Comparison of ENCODE assay signal across 20 cellular contexts in the genomic region with DNA sequence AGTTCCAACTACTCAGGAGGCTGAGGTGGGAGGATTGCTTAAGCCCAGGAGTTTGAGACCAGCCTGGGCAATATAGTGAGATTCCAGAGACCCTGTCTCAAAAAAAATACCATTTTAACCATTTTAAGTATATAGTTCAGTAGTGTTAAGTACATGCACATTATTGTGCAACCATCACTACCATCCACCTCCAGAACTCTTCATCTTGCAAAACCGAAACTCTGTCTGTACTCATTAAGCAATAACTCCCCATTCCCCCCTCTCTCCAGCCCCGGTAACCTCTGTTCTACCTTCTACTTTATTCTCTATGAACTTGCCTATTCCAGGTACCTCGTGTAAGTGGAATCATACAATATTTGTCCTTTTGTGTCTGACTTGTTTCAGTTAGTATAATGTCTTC.
DNase-seq lines count a peak whose midpoint lies in the region; ATAC-seq and TF ChIP-seq lines count a peak whose summit lies in the region.
"Had no signal": no experiment of that assay in that cellular context is flagged by ENCODE, and none has a peak within 500 bp of the region (broad histone marks: within the 10 kb centered on the region; RNA-seq: fewer than 3 reads in every experiment).

No MANE protein-coding gene starts in this region.

- H3K9me3 ChIP-seq in breast epithelium (peaks cover 0 to 6% of the 10 kb centered on the region in 2 donors), upper lobe of right lung (no peaks in the 10 kb centered on the region), T-helper 17 cell (ENCODE audit: control insufficient read depth, low read length, poor library complexity, severe bottlenecking) (peaks cover 4% of the 10 kb centered on the region)
- peaks cover 7% of the 10 kb centered on the region for H3K9me3 ChIP-seq in CD4-positive, alpha-beta T cell (ENCODE audit: control insufficient read depth, low read length)
- H3K9me3 ChIP-seq: Caco-2 had no signal

- H3K4me3 Mint-ChIP-seq in MCF 10A (ENCODE audit: unreplicated experiment) (no peak overlapping the region), T-helper 17 cell (no peak overlapping the region)
- H3K4me3 Mint-ChIP-seq in CD4-positive, alpha-beta T cell: no peak overlapping the region

- ATAC-seq in upper lobe of right lung (peak; percentile 45), left colon (no peak), T-helper 17 cell (no peak)
- ATAC-seq in CD4-positive, alpha-beta T cell (ENCODE audit: poor library complexity): no peak
- ATAC-seq: HCT116 had no signal

- peaks cover 7% of the 10 kb centered on the region for H3K9me3 Mint-ChIP-seq in MCF 10A (ENCODE audit: unreplicated experiment)
- no peaks in the 10 kb centered on the region for H3K9me3 Mint-ChIP-seq in CD4-positive, alpha-beta T cell

- CTCF ChIA-PET in MCF 10A (lab: Yijun Ruan, JAX): interaction anchor here (0.8 kb wide), 1 partner anchor 277 kb away, joined by 3 read pairs; no protein-coding TSS in a partner anchor
- CTCF ChIA-PET in CD4-positive, alpha-beta T cell (lab: Charles Lee): no interaction called here

- POLR2A ChIA-PET in MCF 10A (lab: Yijun Ruan, JAX): no interaction called here
- POLR2A ChIA-PET in CD4-positive, alpha-beta T cell (lab: Charles Lee): no interaction called here

- H3K36me3 Mint-ChIP-seq in MCF 10A (ENCODE audit: insufficient read depth, unreplicated experiment) (no peaks in the 10 kb centered on the region), T-helper 17 cell (ENCODE audit: low read depth) (peaks cover 2% of the 10 kb centered on the region)
- no peaks in the 10 kb centered on the region for H3K36me3 Mint-ChIP-seq in CD4-positive, alpha-beta T cell (ENCODE audit: low read depth)

- peaks cover 0 to 9% of the 10 kb centered on the region in 2 donors for H3K4me1 ChIP-seq in breast epithelium
- H3K4me1 ChIP-seq in upper lobe of right lung: no peaks in the 10 kb centered on the region
- H3K4me1 ChIP-seq: Caco-2 had no signal

- H3K4me3 ChIP-seq in breast epithelium: no peak overlapping the region
- H3K4me3 ChIP-seq in upper lobe of right lung: no peak overlapping the region
- H3K4me3 ChIP-seq: GM23248 had no signal

- no peak for TF ChIP-seq CTCF in MCF 10A (IDR thresholded peaks at IDR 0.05; ENCODE audit: unreplicated experiment)
- no peak for TF ChIP-seq CTCF in breast epithelium (IDR thresholded peaks at IDR 0.05)
- TF ChIP-seq CTCF in upper lobe of right lung (IDR thresholded peaks at IDR 0.05): no peak
- TF ChIP-seq CTCF in CD4-positive, alpha-beta T cell (IDR thresholded peaks at IDR 0.05): no peak

- no TSS peak for BruUV-seq in MCF 10A (replicated peaks; lab: Mats Ljungman, UMichigan)

- intact Hi-C loops in MCF 10A (cut with micrococcal nuclease) (no loop called here), breast epithelium (cut with DNase I; ENCODE audit: low total_unique reads) (loop anchor here (10.0 kb wide), 1 partner anchor 286 kb away; the partner anchor contains the start of gene ANTXR1), upper lobe of right lung (cut with DNase I) (loop anchor here (10.0 kb wide), 1 partner anchor 286 kb away; the partner anchor contains the start of gene ANTXR1), left colon (cut with DNase I, micrococcal nuclease) (no loop called here)
- intact Hi-C loops in CD4-positive, alpha-beta T cell (cut with DNase I, micrococcal nuclease): no loop called here

- H3K27me3 ChIP-seq in breast epithelium: no peaks in the 10 kb centered on the region
- H3K27me3 ChIP-seq in upper lobe of right lung: no peaks in the 10 kb centered on the region
- H3K27me3 ChIP-seq in CD4-positive, alpha-beta T cell (ENCODE audit: control insufficient read depth, insufficient read depth, low read length): peaks cover 9% of the 10 kb centered on the region

- H3K36me3 ChIP-seq in breast epithelium (no peaks in the 10 kb centered on the region), upper lobe of right lung (no peaks in the 10 kb centered on the region)

- H3K27me3 Mint-ChIP-seq in MCF 10A (ENCODE audit: insufficient read depth, unreplicated experiment) (no peaks in the 10 kb centered on the region), T-helper 17 cell (peaks cover 44% of the 10 kb centered on the region)
- peaks cover 38% of the 10 kb centered on the region for H3K27me3 Mint-ChIP-seq in CD4-positive, alpha-beta T cell

- H3K27ac Mint-ChIP-seq in MCF 10A (ENCODE audit: low read depth, unreplicated experiment) (no peak overlapping the region), T-helper 17 cell (no peak overlapping the region)
- no peak overlapping the region for H3K27ac Mint-ChIP-seq in CD4-positive, alpha-beta T cell

- H3K4me1 Mint-ChIP-seq in MCF 10A (ENCODE audit: insufficient read depth, unreplicated experiment) (peaks cover 25% of the 10 kb centered on the region), T-helper 17 cell (no peaks in the 10 kb centered on the region)
- no peaks in the 10 kb centered on the region for H3K4me1 Mint-ChIP-seq in CD4-positive, alpha-beta T cell (ENCODE audit: low read depth)

- peak; percentile 68 for DNase-seq in MCF 10A (ENCODE audit: unreplicated experiment)
- no peak for DNase-seq in breast epithelium (ENCODE audit: low spot score in 2 of 2)
- peak; percentile 91 for DNase-seq in SIG-M5 treated with dmso at 0.1 percent for 504 hours (lab: John Stamatoyannopoulos, UW; ENCODE audit: unreplicated experiment)
- peak; percentile 30 for DNase-seq in fibroblast of gingiva (ENCODE audit: low read depth)
- DNase-seq in upper lobe of right lung: no peak
- no peak for DNase-seq in CD4-positive, alpha-beta T cell
- DNase-seq in left colon: no peak
- no peak for DNase-seq in T-helper 17 cell
- DNase-seq: C1 segment of cervical spinal cord, Caco-2, GM23248, KG1, NCI-H1417, NCI-H1930, NCI-H2171, NCI-H510A, OCI-M1 had no signal

- no peak for TF ChIP-seq POLR2A in breast epithelium (IDR thresholded peaks at IDR 0.05)

- H3K27ac ChIP-seq in breast epithelium (no peak overlapping the region), upper lobe of right lung (no peak overlapping the region)
- H3K27ac ChIP-seq in CD4-positive, alpha-beta T cell (ENCODE audit: low read depth, low read length): no peak overlapping the region
- H3K27ac ChIP-seq: 22Rv1, GM23248, RWPE1 had no signal

Comparison
In these comparisons a context has a peak if more than half of its experiments do, and no peak if none do; other contexts are left out.
1. DNase-seq: peak in MCF 10A (single experiment), SIG-M5 treated with dmso at 0.1 percent for 504 hours (single experiment) and fibroblast of gingiva (single experiment); none in breast epithelium (0 of 2), upper lobe of right lung (single experiment), CD4-positive, alpha-beta T cell (0 of 10), left colon (0 of 2) and T-helper 17 cell (0 of 3).
2. intact Hi-C loops: an anchor here in breast epithelium (10.0 kb wide) and upper lobe of right lung (10.0 kb wide); none called in MCF 10A, CD4-positive, alpha-beta T cell and left colon.